In genomic region chr10:22252286-22252800, GRCh38 we compare ENCODE assay signal across 9 cellular contexts. TPM values are rescaled to one million over a fixed set of nuclear protein-coding genes. Genes with fewer than 3 reads are reported as not detected.
DNase-seq lines count a peak whose midpoint lies in the region; ATAC-seq and TF ChIP-seq lines count a peak whose summit lies in the region.
"Had no signal": no experiment of that assay in that cellular context is flagged by ENCODE, and none has a peak within 500 bp of the region (broad histone marks: within the 10 kb centered on the region; RNA-seq: fewer than 3 reads in every experiment).

No MANE protein-coding gene starts in this region.

- TF ChIP-seq CTCF in CD8-positive, alpha-beta T cell (IDR thresholded peaks at IDR 0.05): no peak
- no peak for TF ChIP-seq CTCF in esophagus muscularis mucosa (IDR thresholded peaks at IDR 0.05)

- peak; percentile 53 for ATAC-seq in CD8-positive, alpha-beta T cell
- ATAC-seq in GM19468 (IDR thresholded peaks at IDR 0.05; ENCODE audit: extremely low read depth, unreplicated experiment): peak; percentile 63
- ATAC-seq in naive B cell (ENCODE audit: low read depth in 2 of 2): peak; percentile 43 to 45

- TF ChIP-seq POLR2A in esophagus muscularis mucosa (IDR thresholded peaks at IDR 0.05; ENCODE audit: low read depth): no peak

- H3K27ac ChIP-seq in CD8-positive, alpha-beta T cell (ENCODE audit: low read depth, low read length): peak overlapping the region; percentile 77
- H3K27ac ChIP-seq in HUES64 (ENCODE audit: low read depth, low read length) (no peak overlapping the region), esophagus muscularis mucosa (replicated peaks in 1 of 4) (peak overlapping the region; percentile 90 to 97 (median 96))
- H3K27ac ChIP-seq: SK-N-MC had no signal

- H3K4me3 Mint-ChIP-seq in CD8-positive, alpha-beta T cell: peak overlapping the region; percentile 94
- H3K4me3 Mint-ChIP-seq in naive B cell: peak overlapping the region; percentile 89 to 100 (median 98)
- H3K4me3 Mint-ChIP-seq in stimulated activated naive CD8-positive, alpha-beta T cell treated with anti-CD3 and anti-CD28 coated beads, Interleukin-15, Interleukin-2, amounts not matched to agents 100 ng/mL and 50 ng/mL, for 24 hours: peak overlapping the region; percentile 87

- peak overlapping the region; percentile 77 for H3K9ac ChIP-seq in HUES64 (ENCODE audit: low read depth, low read length)

- H3K4me1 Mint-ChIP-seq in CD8-positive, alpha-beta T cell (ENCODE audit: low read depth): peaks cover 20% of the 10 kb centered on the region
- H3K4me1 Mint-ChIP-seq in naive B cell: peaks cover 10 to 19% (median 13%) of the 10 kb centered on the region in 3 donors
- peaks cover 41% of the 10 kb centered on the region for H3K4me1 Mint-ChIP-seq in stimulated activated naive CD8-positive, alpha-beta T cell treated with anti-CD3 and anti-CD28 coated beads, Interleukin-15, Interleukin-2, amounts not matched to agents 100 ng/mL and 50 ng/mL, for 24 hours (ENCODE audit: low read depth)

- peaks cover 10% of the 10 kb centered on the region for H3K27me3 ChIP-seq in CD8-positive, alpha-beta T cell (ENCODE audit: insufficient read depth, low read length)
- H3K27me3 ChIP-seq in HUES64 (ENCODE audit: insufficient read depth, low read length) (peaks cover 99% of the 10 kb centered on the region), esophagus muscularis mucosa (no peaks in the 10 kb centered on the region)

- no peaks in the 10 kb centered on the region for H3K9me3 Mint-ChIP-seq in CD8-positive, alpha-beta T cell
- no peaks in the 10 kb centered on the region for H3K9me3 Mint-ChIP-seq in naive B cell
- H3K9me3 Mint-ChIP-seq in stimulated activated naive CD8-positive, alpha-beta T cell treated with anti-CD3 and anti-CD28 coated beads, Interleukin-15, Interleukin-2, amounts not matched to agents 100 ng/mL and 50 ng/mL, for 24 hours: no peaks in the 10 kb centered on the region

- peaks cover 34% of the 10 kb centered on the region for H3K27me3 Mint-ChIP-seq in CD8-positive, alpha-beta T cell (ENCODE audit: low read depth)
- H3K27me3 Mint-ChIP-seq in naive B cell: no peaks in the 10 kb centered on the region
- H3K27me3 Mint-ChIP-seq in stimulated activated naive CD8-positive, alpha-beta T cell treated with anti-CD3 and anti-CD28 coated beads, Interleukin-15, Interleukin-2, amounts not matched to agents 100 ng/mL and 50 ng/mL, for 24 hours: peaks cover 21% of the 10 kb centered on the region

- no peaks in the 10 kb centered on the region for H3K9me3 ChIP-seq in CD8-positive, alpha-beta T cell (ENCODE audit: low read length)
- H3K9me3 ChIP-seq in HUES64 (ENCODE audit: insufficient read depth, low read depth, low read length) (no peaks in the 10 kb centered on the region), esophagus muscularis mucosa (no peaks in the 10 kb centered on the region)

- peaks cover 7% of the 10 kb centered on the region for H3K36me3 Mint-ChIP-seq in CD8-positive, alpha-beta T cell
- peaks cover 0 to 8% of the 10 kb centered on the region in 2 donors for H3K36me3 Mint-ChIP-seq in naive B cell
- H3K36me3 Mint-ChIP-seq in stimulated activated naive CD8-positive, alpha-beta T cell treated with anti-CD3 and anti-CD28 coated beads, Interleukin-15, Interleukin-2, amounts not matched to agents 100 ng/mL and 50 ng/mL, for 24 hours (ENCODE audit: low read depth): peaks cover under 1% of the 10 kb centered on the region

- intact Hi-C loops in CD8-positive, alpha-beta T cell (cut with DNase I, micrococcal nuclease): loop anchor here (1.0 to 10.0 kb wide), 9 partner anchors 23 to 758 kb away; partner anchors contain the start of genes COMMD3 (in 2 of the 2) and DNAJC1 (in 1 of the 2)
- intact Hi-C loops in esophagus muscularis mucosa (cut with DNase I): loop anchor here (5.0 to 10.0 kb wide), 5 partner anchors 70 to 842 kb away; partner anchors contain the start of genes BMI1, DNAJC1, MSRB2 and PIP4K2A

- H3K4me1 ChIP-seq in CD8-positive, alpha-beta T cell (ENCODE audit: insufficient read depth, low read length): peaks cover 6% of the 10 kb centered on the region
- H3K4me1 ChIP-seq in HUES64 (ENCODE audit: insufficient read depth, low read length) (peaks cover 5% of the 10 kb centered on the region; the same call in 1 of the 2 replicates), esophagus muscularis mucosa (peaks cover 0 to 18% (median 10%) of the 10 kb centered on the region in 4 donors)

- H3K36me3 ChIP-seq in CD8-positive, alpha-beta T cell (ENCODE audit: insufficient read depth, low read length): no peaks in the 10 kb centered on the region
- H3K36me3 ChIP-seq in HUES64 (ENCODE audit: insufficient read depth, low read length) (no peaks in the 10 kb centered on the region), esophagus muscularis mucosa (no peaks in the 10 kb centered on the region)

- peak overlapping the region; percentile 59 for H3K4me3 ChIP-seq in CD8-positive, alpha-beta T cell (ENCODE audit: low read depth, low read length)
- H3K4me3 ChIP-seq in HUES64 (ENCODE audit: low read length) (peak overlapping the region; percentile 73), esophagus muscularis mucosa (peak overlapping the region; percentile 80 to 87 (median 84))
- H3K4me3 ChIP-seq: SK-N-MC had no signal

- CTCF ChIA-PET in CD8-positive, alpha-beta T cell (lab: Charles Lee): no interaction called here

- POLR2A ChIA-PET in CD8-positive, alpha-beta T cell (lab: Charles Lee): interaction anchor here (0.6 to 3.5 kb wide), 7 partner anchors 19 to 185 kb away, joined by 3 to 21 read pairs (median 3); partner anchors contain the start of gene COMMD3

- peak overlapping the region; percentile 98 for H3K27ac Mint-ChIP-seq in CD8-positive, alpha-beta T cell
- H3K27ac Mint-ChIP-seq in naive B cell: peak overlapping the region; percentile 98 to 100 (median 99)
- H3K27ac Mint-ChIP-seq in stimulated activated naive CD8-positive, alpha-beta T cell treated with anti-CD3 and anti-CD28 coated beads, Interleukin-15, Interleukin-2, amounts not matched to agents 100 ng/mL and 50 ng/mL, for 24 hours: peak overlapping the region; percentile 94

- DNase-seq in CD8-positive, alpha-beta T cell: peak; percentile 15 to 71 (median 41)
- DNase-seq in activated T-cell treated with anti-CD3 and anti-CD28 coated beads for 48 hours (ENCODE audit: low read depth): peak; percentile 74
- no peak for DNase-seq in esophagus muscularis mucosa (ENCODE audit: extremely low spot score)
- DNase-seq in naive B cell: peak; percentile 61
- no peak for DNase-seq in NCI-H526 treated with DMSO at 0.1 percent for 48 hours (lab: John Stamatoyannopoulos, UW)

- WGBS in HUES64: under 1% methylated on average over 48 of the region's 48 CpGs
- WGBS in esophagus muscularis mucosa: 2% methylated on average over 13 of the region's 48 CpGs

- no peak for TF ChIP-seq EP300 in esophagus muscularis mucosa (IDR thresholded peaks at IDR 0.05)

RNA-seq across cellular contexts. Expression of gene EBLN1, which starts 34.5 kb away (rescaled TPM):
- not detected for total RNA-seq in CD8-positive, alpha-beta T cell
- polyA plus RNA-seq in HUES64 (2013, experiment 1 of 2): not detected
- not detected for polyA plus RNA-seq in HUES64 (2013, experiment 2 of 2)
- not detected for total RNA-seq in esophagus muscularis mucosa
- not detected for polyA plus RNA-seq in naive B cell (ENCODE audit: low read depth in 6 of 6)

Comparison
In these comparisons a context has a peak if more than half of its experiments do, and no peak if none do; other contexts are left out.
1. DNase-seq: peak in CD8-positive, alpha-beta T cell (7 of 7), activated T-cell treated with anti-CD3 and anti-CD28 coated beads for 48 hours (single experiment) and naive B cell (single experiment); none in esophagus muscularis mucosa (single experiment) and NCI-H526 treated with DMSO at 0.1 percent for 48 hours (single experiment).
2. Peak in every context shown above with its lines, with median percentiles within 50 percentile points of each other: ATAC-seq, H3K4me3 ChIP-seq, H3K27ac Mint-ChIP-seq and H3K4me3 Mint-ChIP-seq.